20 cellular contexts compared by ENCODE assay signal in the genomic region with DNA sequence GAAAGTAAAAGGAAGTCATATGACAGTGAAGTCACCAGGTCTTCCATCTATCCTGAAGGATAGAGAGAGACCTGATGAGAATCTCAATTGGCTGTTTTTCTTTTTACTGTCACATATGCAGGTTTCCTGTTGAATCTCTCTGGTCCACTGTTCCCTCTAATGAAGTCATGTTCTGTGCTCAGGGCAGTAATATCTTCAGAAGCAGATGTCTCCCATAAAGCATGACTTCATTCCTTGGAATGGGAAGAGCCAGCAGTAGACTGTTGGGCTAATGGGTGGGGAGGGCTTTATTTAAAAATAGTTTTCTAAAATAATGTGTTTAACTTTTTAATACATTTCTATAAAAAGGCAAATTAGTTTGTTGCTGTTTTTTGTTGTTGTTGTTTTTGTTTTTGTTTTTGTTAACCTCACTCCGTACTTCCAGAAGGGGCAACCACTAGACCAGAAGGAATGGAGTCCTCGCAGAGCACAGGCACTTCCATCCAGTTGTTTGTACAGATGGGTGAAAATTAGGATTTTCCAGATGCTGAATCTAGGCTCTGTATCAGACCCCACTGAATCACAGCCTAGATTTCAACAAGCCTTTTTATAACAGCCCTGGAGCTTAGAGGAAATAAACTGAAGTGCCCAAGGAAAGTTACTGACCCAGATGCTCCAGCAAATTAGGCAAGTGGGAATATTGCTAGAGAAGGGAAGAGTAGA. TPM values are rescaled to one million over a fixed set of nuclear protein-coding genes. Genes with fewer than 3 reads are reported as not detected.
DNase-seq lines count a peak whose midpoint lies in the region; ATAC-seq and TF ChIP-seq lines count a peak whose summit lies in the region.
"Had no signal": no experiment of that assay in that cellular context is flagged by ENCODE, and none has a peak within 500 bp of the region (broad histone marks: within the 10 kb centered on the region; RNA-seq: fewer than 3 reads in every experiment).

No MANE protein-coding gene starts in this region.

- no peak overlapping the region for H3K4me3 Mint-ChIP-seq in endodermal cell
- H3K4me3 Mint-ChIP-seq: HFFc6, IgD-negative memory B cell had no signal

- H3K4me1 Mint-ChIP-seq in endodermal cell = no peaks in the 10 kb centered on the region
- H3K4me1 Mint-ChIP-seq: CD4-positive, CD25-positive, alpha-beta regulatory T cell; IgD-negative memory B cell had no signal

- H3K9ac ChIP-seq in endodermal cell (ENCODE audit: extremely low read depth, low read length, poor library complexity, severe bottlenecking) = no peak overlapping the region

- no peak overlapping the region for H3K4me3 ChIP-seq in heart right ventricle
- H3K4me3 ChIP-seq in endodermal cell (ENCODE audit: low read length) = peak overlapping the region; percentile 53
- no peak overlapping the region for H3K4me3 ChIP-seq in fibroblast of pulmonary artery (replicated peaks; ENCODE audit: low read depth, low read length)
- H3K4me3 ChIP-seq in right lobe of liver = no peak overlapping the region

- H3K4me1 ChIP-seq in heart right ventricle (peaks cover 0 to 17% (median 0%) of the 10 kb centered on the region in 9 donors), endodermal cell (ENCODE audit: control insufficient read depth, insufficient read depth, low read length) (no peaks in the 10 kb centered on the region), right lobe of liver (no peaks in the 10 kb centered on the region)
- H3K4me1 ChIP-seq: BE2C, Caco-2 had no signal

- H3K27ac Mint-ChIP-seq in endodermal cell = no peak overlapping the region
- H3K27ac Mint-ChIP-seq: CD4-positive, CD25-positive, alpha-beta regulatory T cell; HFFc6; IgD-negative memory B cell had no signal

- TF ChIP-seq CTCF in heart right ventricle (IDR thresholded peaks at IDR 0.05) (no peak), endodermal cell (conservative IDR thresholded peaks at IDR 0.05) (no peak), fibroblast of pulmonary artery (IDR thresholded peaks at IDR 0.05; ENCODE audit: low read length, missing control alignments) (no peak), right lobe of liver (IDR thresholded peaks at IDR 0.05) (no peak)

- H3K36me3 Mint-ChIP-seq in endodermal cell (ENCODE audit: low read depth) = peaks cover 33% of the 10 kb centered on the region
- H3K36me3 Mint-ChIP-seq: CD4-positive, CD25-positive, alpha-beta regulatory T cell; IgD-negative memory B cell had no signal

- DNase-seq in heart right ventricle = no peak
- no peak for DNase-seq in Right ventricle myocardium inferior (ENCODE audit: missing footprints)
- DNase-seq in endodermal cell = no peak
- DNase-seq in fibroblast of pulmonary artery (ENCODE audit: low read depth) = peak; percentile 9
- DNase-seq in right lobe of liver = no peak
- DNase-seq in NOMO-1 treated with DMSO at 0.1 percent for 48 hours (lab: John Stamatoyannopoulos, UW; ENCODE audit: unreplicated experiment) = no peak
- DNase-seq: ACHN; BE2C; C1 segment of cervical spinal cord; Caco-2; CD4-positive, CD25-positive, alpha-beta regulatory T cell; DMS79 treated with DMSO at 0.1 percent for 48 hours; GF-D8; GOT3; H7; HFFc6 had no signal

- H3K9me3 ChIP-seq in heart right ventricle (no peaks in the 10 kb centered on the region), endodermal cell (ENCODE audit: control insufficient read depth, low read length) (peaks cover 29% of the 10 kb centered on the region), right lobe of liver (no peaks in the 10 kb centered on the region)
- H3K9me3 ChIP-seq: BE2C, Caco-2 had no signal

- intact Hi-C loops in heart right ventricle (cut with DNase I) = no loop called here
- intact Hi-C loops in Right ventricle myocardium inferior (cut with DNase I) = loop anchor here (10.0 kb wide), 1 partner anchor 61 kb away; no protein-coding TSS in a partner anchor
- intact Hi-C loops in right lobe of liver (cut with DNase I) = no loop called here

- 82 to 93% methylated on average over 2 of the region's 2 CpGs for WGBS in heart right ventricle, 2 donors
- 100% methylated on average over 2 of the region's 2 CpGs; no CpG with 5 or more reads in 1 of the 2 experiments for WGBS in endodermal cell (ENCODE audit: insufficient coverage in 1 of 2, insufficient read length in 1 of 2), 2 experiments
- 86% methylated on average over 2 of the region's 2 CpGs for WGBS in right lobe of liver (ENCODE audit: insufficient coverage, low coverage, low lambda C conversion rate, missing lambda C conversion rate)

- peak in 6 of 8 donors; percentile 48 to 82 (median 68) for ATAC-seq in heart right ventricle
- ATAC-seq in Right ventricle myocardium inferior = no peak
- ATAC-seq in HG03469 (IDR thresholded peaks at IDR 0.05; ENCODE audit: unreplicated experiment) = no peak
- no peak for ATAC-seq in right lobe of liver
- ATAC-seq: HCT116, HepG2 had no signal

- no peak for TF ChIP-seq POLR2A in right lobe of liver (IDR thresholded peaks at IDR 0.05)

- H3K27ac ChIP-seq in heart right ventricle = peak overlapping the region in 2 of 10 donors; percentile 9 to 12
- no peak overlapping the region for H3K27ac ChIP-seq in endodermal cell (ENCODE audit: low read depth, low read length)
- H3K27ac ChIP-seq in right lobe of liver = no peak overlapping the region

- peaks cover 3% of the 10 kb centered on the region for H3K27me3 Mint-ChIP-seq in endodermal cell (ENCODE audit: insufficient read depth)
- H3K27me3 Mint-ChIP-seq: CD4-positive, CD25-positive, alpha-beta regulatory T cell had no signal

- H3K9me3 Mint-ChIP-seq in endodermal cell = peaks cover 43% of the 10 kb centered on the region
- H3K9me3 Mint-ChIP-seq: HFFc6, IgD-negative memory B cell had no signal

- peaks cover 0 to 9% (median 0%) of the 10 kb centered on the region in 7 donors for H3K27me3 ChIP-seq in heart right ventricle
- no peaks in the 10 kb centered on the region for H3K27me3 ChIP-seq in endodermal cell (ENCODE audit: control insufficient read depth, insufficient read depth, low read length, poor library complexity, severe bottlenecking)
- peaks cover 0 to 7% of the 10 kb centered on the region in 2 donors for H3K27me3 ChIP-seq in right lobe of liver
- H3K27me3 ChIP-seq: BE2C had no signal

- H3K36me3 ChIP-seq in heart right ventricle (no peaks in the 10 kb centered on the region), endodermal cell (ENCODE audit: control insufficient read depth, insufficient read depth, low read length) (peaks cover 27% of the 10 kb centered on the region), right lobe of liver (no peaks in the 10 kb centered on the region)
- H3K36me3 ChIP-seq: BE2C had no signal

RNA-seq across cellular contexts. Expression of gene AWAT2, which starts 54.2 kb away (rescaled TPM):
- not detected for total RNA-seq in heart right ventricle
- not detected for polyA plus RNA-seq in heart right ventricle
- not detected for total RNA-seq in Right ventricle myocardium inferior
- not detected for total RNA-seq in endodermal cell
- not detected for polyA plus RNA-seq in endodermal cell (2013, experiment 1 of 2)
- polyA plus RNA-seq in endodermal cell (2013, experiment 2 of 2) = not detected
- total RNA-seq in right lobe of liver = not detected
- total RNA-seq: Caco-2; CD4-positive, CD25-positive, alpha-beta regulatory T cell; H7; HepG2; HFFc6 had no signal
- polyA plus RNA-seq: CD4-positive, CD25-positive, alpha-beta regulatory T cell; HepG2; IgD-negative memory B cell had no signal

Comparison
In these comparisons a context has a peak if more than half of its experiments do, and no peak if none do; other contexts are left out.
1. ATAC-seq: peak in heart right ventricle (6 of 8); none in Right ventricle myocardium inferior (single experiment), HG03469 (single experiment) and right lobe of liver (0 of 4).